9 cellular contexts compared by ENCODE assay signal in the genomic region with DNA sequence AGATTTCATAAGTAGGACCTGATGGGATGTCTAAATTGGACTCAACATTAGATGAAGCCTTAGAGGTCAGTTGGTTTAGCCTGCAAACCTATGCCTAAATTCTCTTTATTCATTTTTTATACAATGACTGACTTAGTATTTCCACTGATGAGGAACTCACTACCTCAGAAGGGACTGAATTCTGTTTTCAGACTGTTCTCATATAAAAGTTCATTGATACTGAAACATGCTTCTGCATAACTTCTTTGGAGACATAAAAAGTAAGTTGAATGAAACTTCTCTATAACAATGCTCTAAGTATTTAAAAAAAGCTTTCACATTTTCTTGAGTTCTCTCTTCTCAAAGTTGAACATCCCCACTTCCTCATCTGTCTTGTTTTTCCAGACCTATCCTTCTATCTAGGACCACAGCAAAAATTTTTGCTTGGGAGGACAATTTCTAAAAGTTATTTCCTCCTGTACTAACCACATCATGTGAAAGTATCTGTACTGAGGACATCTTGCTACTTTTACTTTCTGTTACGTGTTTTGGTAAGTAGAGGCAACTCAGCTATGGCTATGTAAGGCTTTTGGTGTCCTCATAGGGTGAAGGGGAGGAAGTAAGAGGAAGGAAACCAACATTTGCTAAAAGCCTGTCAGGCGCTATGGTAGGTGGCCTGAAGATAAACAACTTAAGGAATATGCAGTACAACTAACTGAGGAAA.
DNase-seq lines count a peak whose midpoint lies in the region; ATAC-seq and TF ChIP-seq lines count a peak whose summit lies in the region.
"Had no signal": no experiment of that assay in that cellular context is flagged by ENCODE, and none has a peak within 500 bp of the region (broad histone marks: within the 10 kb centered on the region; RNA-seq: fewer than 3 reads in every experiment).

No MANE protein-coding gene starts in this region.

- peak overlapping the region; percentile 90 for H3K27ac Mint-ChIP-seq in activated naive CD8-positive, alpha-beta T cell treated with anti-CD3 and anti-CD28 coated beads, Interleukin-2, amount 50 U/mL, for 24 hours

- H3K36me3 ChIP-seq in right atrium auricular region (peaks cover 44% of the 10 kb centered on the region), ovary (no peaks in the 10 kb centered on the region)

- no peaks in the 10 kb centered on the region for H3K9me3 Mint-ChIP-seq in activated naive CD8-positive, alpha-beta T cell treated with anti-CD3 and anti-CD28 coated beads, Interleukin-2, amount 50 U/mL, for 24 hours

- TF ChIP-seq CTCF in right atrium auricular region (IDR thresholded peaks at IDR 0.05), result no peak
- no peak for TF ChIP-seq CTCF in ovary (IDR thresholded peaks at IDR 0.05)

- H3K4me1 ChIP-seq in right atrium auricular region (no peaks in the 10 kb centered on the region), ovary (ENCODE audit: insufficient read depth) (no peaks in the 10 kb centered on the region)

- intact Hi-C loops in Right ventricle myocardium inferior (cut with DNase I) (no loop called here), ovary (cut with DNase I) (no loop called here)

- peak overlapping the region; percentile 58 for H3K4me3 Mint-ChIP-seq in activated naive CD8-positive, alpha-beta T cell treated with anti-CD3 and anti-CD28 coated beads, Interleukin-2, amount 50 U/mL, for 24 hours

- H3K27me3 ChIP-seq in right atrium auricular region (no peaks in the 10 kb centered on the region), ovary (no peaks in the 10 kb centered on the region)

- no peaks in the 10 kb centered on the region for H3K27me3 Mint-ChIP-seq in activated naive CD8-positive, alpha-beta T cell treated with anti-CD3 and anti-CD28 coated beads, Interleukin-2, amount 50 U/mL, for 24 hours

- H3K27ac ChIP-seq in right atrium auricular region (no peak overlapping the region), ovary (no peak overlapping the region)
- H3K27ac ChIP-seq: PC-9 had no signal

- TF ChIP-seq EP300 in ovary (IDR thresholded peaks at IDR 0.05), result no peak

- H3K36me3 Mint-ChIP-seq in activated naive CD8-positive, alpha-beta T cell treated with anti-CD3 and anti-CD28 coated beads, Interleukin-2, amount 50 U/mL, for 24 hours (ENCODE audit: low read depth), result peaks cover 43% of the 10 kb centered on the region

- TF ChIP-seq POLR2A in ovary (IDR thresholded peaks at IDR 0.05), result no peak

- DNase-seq in Right ventricle myocardium inferior (ENCODE audit: missing footprints) (no peak), right atrium auricular region (ENCODE audit: low spot score) (no peak), 8988T (no peak), SHP77 treated with DMSO at 0.1 percent for 48 hours (lab: John Stamatoyannopoulos, UW) (no peak), ovary (no peak)
- DNase-seq in activated naive CD8-positive, alpha-beta T cell treated with anti-CD3 and anti-CD28 coated beads, Interleukin-2, amount 50 U/mL, for 24 hours, result no peak
- no peak for DNase-seq in stimulated activated CD4-positive, alpha-beta T cell treated with anti-CD3 and anti-CD28 coated beads, Interleukin-2, amount 100 ng/mL, for 48 hours
- DNase-seq: PC-9 had no signal

- whole genome bisulfite sequencing in ovary, 3 donors, result 88 to 99% (median 95%) methylated on average over 2 of the region's 2 CpGs

- H3K9me3 ChIP-seq in right atrium auricular region, result no peaks in the 10 kb centered on the region
- no peaks in the 10 kb centered on the region for H3K9me3 ChIP-seq in ovary

- ATAC-seq in Right ventricle myocardium inferior, result peak; percentile 63
- peak; percentile 74 for ATAC-seq in HG03139 (IDR thresholded peaks at IDR 0.05; ENCODE audit: unreplicated experiment)
- peak; percentile 87 for ATAC-seq in activated naive CD8-positive, alpha-beta T cell treated with anti-CD3 and anti-CD28 coated beads, Interleukin-2, amount 50 U/mL, for 24 hours

- H3K4me1 Mint-ChIP-seq in activated naive CD8-positive, alpha-beta T cell treated with anti-CD3 and anti-CD28 coated beads, Interleukin-2, amount 50 U/mL, for 24 hours, result peaks cover 31% of the 10 kb centered on the region

- H3K4me3 ChIP-seq in right atrium auricular region (no peak overlapping the region), ovary (no peak overlapping the region)
- H3K4me3 ChIP-seq: PC-9 had no signal
